ENCODE assay signal across 1 cellular context in the genomic region with DNA sequence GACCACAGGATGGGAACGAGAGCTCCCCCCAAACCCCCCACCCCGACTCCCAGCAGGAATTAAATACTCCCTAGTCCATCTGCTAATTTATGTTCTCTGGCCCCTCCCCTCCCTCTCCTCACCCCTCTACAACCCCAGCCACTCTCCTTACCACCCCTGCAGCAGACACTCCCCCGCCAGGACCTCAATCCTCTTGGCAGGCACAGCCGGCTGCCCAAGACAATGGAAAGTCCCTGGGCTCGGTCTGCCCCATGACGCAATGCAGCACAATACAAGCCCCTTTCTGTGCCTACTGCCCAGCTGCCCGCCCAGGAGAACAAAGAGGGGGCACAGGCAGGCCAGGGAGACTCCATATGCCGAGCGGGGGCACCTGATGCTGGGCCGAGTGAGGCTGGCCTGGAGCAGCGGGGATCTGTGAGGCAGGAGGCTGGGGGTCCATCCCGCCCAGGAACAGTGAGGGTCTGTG.
TF ChIP-seq lines count a peak whose summit lies in the region.

No MANE protein-coding gene starts in this region.

TF ChIP-seq in HEK293, 187 proteins besides CTCF, POLR2A, EP300 and RAD21 (continued from another document):
- TF ChIP-seq, protein P1, sequence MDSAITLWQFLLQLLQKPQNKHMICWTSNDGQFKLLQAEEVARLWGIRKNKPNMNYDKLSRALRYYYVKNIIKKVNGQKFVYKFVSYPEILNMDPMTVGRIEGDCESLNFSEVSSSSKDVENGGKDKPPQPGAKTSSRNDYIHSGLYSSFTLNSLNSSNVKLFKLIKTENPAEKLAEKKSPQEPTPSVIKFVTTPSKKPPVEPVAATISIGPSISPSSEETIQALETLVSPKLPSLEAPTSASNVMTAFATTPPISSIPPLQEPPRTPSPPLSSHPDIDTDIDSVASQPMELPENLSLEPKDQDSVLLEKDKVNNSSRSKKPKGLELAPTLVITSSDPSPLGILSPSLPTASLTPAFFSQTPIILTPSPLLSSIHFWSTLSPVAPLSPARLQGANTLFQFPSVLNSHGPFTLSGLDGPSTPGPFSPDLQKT (IDR thresholded peaks at IDR 0.05; ENCODE audit: borderline replicate concordance, low read depth, low read length): no peak
- peak; percentile 55 for TF ChIP-seq WT1 (tag by site-specific recombination; IDR thresholded peaks at IDR 0.05)
- TF ChIP-seq KLF16 (tag by site-specific recombination; IDR thresholded peaks at IDR 0.05): no peak
- no peak for TF ChIP-seq ZNF37A (tag by site-specific recombination; IDR thresholded peaks at IDR 0.05)
- TF ChIP-seq ZNF157 (tag by site-specific recombination; IDR thresholded peaks at IDR 0.05): no peak
- no peak for TF ChIP-seq GFI1B (tag by site-specific recombination; IDR thresholded peaks at IDR 0.05)
- no peak for TF ChIP-seq GLI2 (tag by site-specific recombination; IDR thresholded peaks at IDR 0.05; ENCODE audit: borderline replicate concordance, low read depth)
- TF ChIP-seq ZNF626 (tag by site-specific recombination; IDR thresholded peaks at IDR 0.05): no peak
